ENCODE assay signal across 8 cellular contexts in genomic region chr20:18587665-18588553, GRCh38. TPM values are rescaled to one million over a fixed set of nuclear protein-coding genes. Genes with fewer than 3 reads are reported as not detected.
DNase-seq lines count a peak whose midpoint lies in the region; ATAC-seq and FAIRE-seq lines count a peak whose summit lies in the region.

DTD1 (plus strand) TSS chr20:18588054; CDS start chr20:18588073, 19 bp downstream.

- peaks cover 8% of the 10 kb centered on the region for H3K36me3 Mint-ChIP-seq in T-helper 17 cell (ENCODE audit: low read depth)

- peak; percentile 91 for ATAC-seq in GM18498 (IDR thresholded peaks at IDR 0.05; ENCODE audit: unreplicated experiment)
- ATAC-seq in HG02870 (IDR thresholded peaks at IDR 0.05; ENCODE audit: unreplicated experiment) = peak; percentile 89
- ATAC-seq in T-helper 17 cell = peak; percentile 86
- peak; percentile 99 for ATAC-seq in left ventricle myocardium superior

- peaks cover 12% of the 10 kb centered on the region for H3K27me3 Mint-ChIP-seq in T-helper 17 cell

- DNase-seq in NCI-H146 (lab: John Stamatoyannopoulos, UW) (peak; percentile 93), T-helper 17 cell (peak; percentile 62 to 73 (median 70)), amygdala (lab: John Stamatoyannopoulos, UW) (peak; percentile 19 to 96 (median 86)), left ventricle myocardium superior (peak; percentile 98), pulmonary artery endothelial cell (ENCODE audit: low read depth, low spot score) (peak; percentile 56), urothelium cell line (ENCODE audit: low spot score) (peak; percentile 95)

- no peaks in the 10 kb centered on the region for H3K9me3 ChIP-seq in T-helper 17 cell (ENCODE audit: control insufficient read depth, low read length, poor library complexity, severe bottlenecking)

- intact Hi-C loops in left ventricle myocardium superior (cut with micrococcal nuclease) = no loop called here

- peaks cover 24% of the 10 kb centered on the region for H3K4me1 Mint-ChIP-seq in T-helper 17 cell

- H3K27ac Mint-ChIP-seq in T-helper 17 cell = peak within 1 kb of the TSS; percentile 89

- H3K4me3 Mint-ChIP-seq in T-helper 17 cell = peak within 1 kb of the TSS; percentile 96

- FAIRE-seq in urothelium cell line (lab: Jason Lieb, UNC) = peak; percentile 97

RNA-seq across cellular contexts. Expression of gene DTD1, which starts in this region (rescaled TPM):
- total RNA-seq in T-helper 17 cell = 10 to 100 TPM; 20.5 to 22.8 TPM
- total RNA-seq in left ventricle myocardium superior = 10.7 TPM
- 84.4 and 146 TPM in 2 replicates for total RNA-seq in pulmonary artery endothelial cell

Comparison
In these comparisons a context has a peak if more than half of its experiments do, and no peak if none do; other contexts are left out.
1. Peak in every context shown above with its lines: DNase-seq and ATAC-seq.